1 cellular context compared by ENCODE assay signal in the genomic region with DNA sequence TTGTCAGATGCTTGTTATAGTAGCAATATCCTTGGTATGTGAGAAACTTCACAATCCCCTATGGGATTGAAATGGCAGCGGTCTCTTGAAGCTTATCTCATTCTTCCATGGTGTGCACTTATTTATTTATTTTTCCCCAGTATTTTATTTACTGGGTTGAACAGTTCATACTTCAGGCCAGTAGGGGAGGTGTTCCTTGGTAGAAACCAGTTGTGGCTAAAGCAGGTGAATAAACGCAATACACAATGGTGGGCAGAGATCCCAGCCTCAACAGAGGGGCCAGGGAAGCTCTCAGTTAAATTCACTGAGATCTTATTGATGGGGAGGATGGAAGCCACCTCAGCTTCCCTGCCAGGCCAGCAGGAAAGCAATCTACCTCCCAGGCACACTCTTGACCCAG.
TF ChIP-seq lines count a peak whose summit lies in the region.

No MANE protein-coding gene starts in this region.

TF ChIP-seq in HCT116, 20 proteins besides CTCF, POLR2A, EP300 and RAD21 (continued from another document):
- TF ChIP-seq, protein P1, sequence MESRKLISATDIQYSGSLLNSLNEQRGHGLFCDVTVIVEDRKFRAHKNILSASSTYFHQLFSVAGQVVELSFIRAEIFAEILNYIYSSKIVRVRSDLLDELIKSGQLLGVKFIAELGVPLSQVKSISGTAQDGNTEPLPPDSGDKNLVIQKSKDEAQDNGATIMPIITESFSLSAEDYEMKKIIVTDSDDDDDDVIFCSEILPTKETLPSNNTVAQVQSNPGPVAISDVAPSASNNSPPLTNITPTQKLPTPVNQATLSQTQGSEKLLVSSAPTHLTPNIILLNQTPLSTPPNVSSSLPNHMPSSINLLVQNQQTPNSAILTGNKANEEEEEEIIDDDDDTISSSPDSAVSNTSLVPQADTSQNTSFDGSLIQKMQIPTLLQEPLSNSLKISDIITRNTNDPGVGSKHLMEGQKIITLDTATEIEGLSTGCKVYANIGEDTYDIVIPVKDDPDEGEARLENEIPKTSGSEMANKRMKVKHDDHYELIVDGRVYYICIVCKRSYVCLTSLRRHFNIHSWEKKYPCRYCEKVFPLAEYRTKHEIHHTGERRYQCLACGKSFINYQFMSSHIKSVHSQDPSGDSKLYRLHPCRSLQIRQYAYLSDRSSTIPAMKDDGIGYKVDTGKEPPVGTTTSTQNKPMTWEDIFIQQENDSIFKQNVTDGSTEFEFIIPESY (IDR thresholded peaks at IDR 0.05; ENCODE audit: extremely low read depth, insufficient replicate concordance, low read length) = no peak
- TF ChIP-seq CEBPB (IDR thresholded peaks at IDR 0.05; ENCODE audit: low read depth) = no peak
TF ChIP-seq in HCT116: peak in this region for 0.
